Comparison of ENCODE assay signal across 8 cellular contexts in genomic region chr13:28531195-28531955, GRCh38. TPM values are rescaled to one million over a fixed set of nuclear protein-coding genes. Genes with fewer than 3 reads are reported as not detected.
DNase-seq lines count a peak whose midpoint lies in the region; ATAC-seq and TF ChIP-seq lines count a peak whose summit lies in the region.

No MANE protein-coding gene starts in this region.

- H3K27ac Mint-ChIP-seq in activated T-cell treated with anti-CD3 and anti-CD28 coated beads, Interleukin-2, amount 50 U/mL, for 72 hours, result no peak overlapping the region
- H3K27ac Mint-ChIP-seq in activated T-cell treated with anti-CD3 and anti-CD28 coated beads, Interleukin-2, amount 50 U/mL, for 24 hours, result no peak overlapping the region
- no peak overlapping the region for H3K27ac Mint-ChIP-seq in CD4-positive, alpha-beta memory T cell

- TF ChIP-seq CTCF in colonic mucosa (IDR thresholded peaks at IDR 0.05), result no peak
- TF ChIP-seq CTCF in right lobe of liver (IDR thresholded peaks at IDR 0.05), result no peak

- no peaks in the 10 kb centered on the region for H3K9me3 ChIP-seq in colonic mucosa
- H3K9me3 ChIP-seq in right lobe of liver, result no peaks in the 10 kb centered on the region
- no peaks in the 10 kb centered on the region for H3K9me3 ChIP-seq in CD4-positive, alpha-beta memory T cell (ENCODE audit: control insufficient read depth in 1 of 2, low read length in 2 of 2)

- H3K4me3 ChIP-seq in colonic mucosa (peak overlapping the region; percentile 22), right lobe of liver (peak overlapping the region in 2 of 3 donors; percentile 16 to 21)
- no peak overlapping the region for H3K4me3 ChIP-seq in CD4-positive, alpha-beta memory T cell (ENCODE audit: low read length in 2 of 2)

- no peak overlapping the region for H3K4me3 Mint-ChIP-seq in activated T-cell treated with anti-CD3 and anti-CD28 coated beads, Interleukin-2, amount 50 U/mL, for 72 hours
- no peak overlapping the region for H3K4me3 Mint-ChIP-seq in activated T-cell treated with anti-CD3 and anti-CD28 coated beads, Interleukin-2, amount 50 U/mL, for 24 hours
- no peak overlapping the region for H3K4me3 Mint-ChIP-seq in CD4-positive, alpha-beta memory T cell

- H3K27me3 Mint-ChIP-seq in activated T-cell treated with anti-CD3 and anti-CD28 coated beads, Interleukin-2, amount 50 U/mL, for 72 hours (ENCODE audit: low read depth), result peaks cover 45% of the 10 kb centered on the region
- H3K27me3 Mint-ChIP-seq in activated T-cell treated with anti-CD3 and anti-CD28 coated beads, Interleukin-2, amount 50 U/mL, for 24 hours, result peaks cover 52% of the 10 kb centered on the region
- H3K27me3 Mint-ChIP-seq in CD4-positive, alpha-beta memory T cell, result peaks cover 28 to 35% of the 10 kb centered on the region in 2 donors

- H3K27ac ChIP-seq in colonic mucosa (no peak overlapping the region), right lobe of liver (peak overlapping the region in 2 of 3 donors; percentile 2 to 56)
- no peak overlapping the region for H3K27ac ChIP-seq in CD4-positive, alpha-beta memory T cell (ENCODE audit: low read depth, low read length)

- WGBS in right lobe of liver (ENCODE audit: insufficient coverage, low coverage, low lambda C conversion rate, missing lambda C conversion rate), result 8% methylated on average over 25 of the region's 34 CpGs

- no peaks in the 10 kb centered on the region for H3K4me1 ChIP-seq in colonic mucosa
- peaks cover 0 to 4% (median 0%) of the 10 kb centered on the region in 4 donors for H3K4me1 ChIP-seq in right lobe of liver
- peaks cover 13% of the 10 kb centered on the region for H3K4me1 ChIP-seq in CD4-positive, alpha-beta memory T cell (ENCODE audit: insufficient read depth, low read length)

- intact Hi-C loops in colonic mucosa (cut with DNase I) (no loop called here), right lobe of liver (cut with DNase I) (no loop called here)
- intact Hi-C loops in CD4-positive, alpha-beta memory T cell (cut with micrococcal nuclease), result no loop called here

- TF ChIP-seq POLR2A in right lobe of liver (IDR thresholded peaks at IDR 0.05) (no peak), GM18505 (IDR thresholded peaks at IDR 0.05; ENCODE audit: borderline replicate concordance, extremely low read depth, insufficient read depth, insufficient read length) (no peak)

- peak; percentile 3 to 7 for ATAC-seq in activated T-cell treated with anti-CD3 and anti-CD28 coated beads, Interleukin-2, amount 50 U/mL, for 72 hours (replicated peaks in 1 of 2)
- ATAC-seq in right lobe of liver (peak; percentile 28 to 60 (median 40)), GM21390 (IDR thresholded peaks at IDR 0.05; ENCODE audit: unreplicated experiment) (no peak), GM18505 (IDR thresholded peaks at IDR 0.05; ENCODE audit: unreplicated experiment) (no peak), GM19463 (IDR thresholded peaks at IDR 0.05; ENCODE audit: unreplicated experiment) (no peak)

- H3K27me3 ChIP-seq in colonic mucosa (peaks cover 9% of the 10 kb centered on the region), right lobe of liver (peaks cover 0 to 4% of the 10 kb centered on the region in 2 donors)
- peaks cover 9% of the 10 kb centered on the region for H3K27me3 ChIP-seq in CD4-positive, alpha-beta memory T cell (ENCODE audit: insufficient read depth, low read length)

- CTCF ChIA-PET in CD4-positive, alpha-beta memory T cell (lab: Charles Lee; ENCODE audit: partially characterized antibody), result no interaction called here

- H3K36me3 ChIP-seq in colonic mucosa, result no peaks in the 10 kb centered on the region
- H3K36me3 ChIP-seq in right lobe of liver, result no peaks in the 10 kb centered on the region
- H3K36me3 ChIP-seq in CD4-positive, alpha-beta memory T cell (ENCODE audit: insufficient read depth, low read length), result no peaks in the 10 kb centered on the region

- peaks cover 9% of the 10 kb centered on the region for H3K4me1 Mint-ChIP-seq in activated T-cell treated with anti-CD3 and anti-CD28 coated beads, Interleukin-2, amount 50 U/mL, for 72 hours (ENCODE audit: low read depth)
- H3K4me1 Mint-ChIP-seq in activated T-cell treated with anti-CD3 and anti-CD28 coated beads, Interleukin-2, amount 50 U/mL, for 24 hours (ENCODE audit: low read depth), result peaks cover 15% of the 10 kb centered on the region
- peaks cover 0 to 6% (median 0%) of the 10 kb centered on the region in 4 donors for H3K4me1 Mint-ChIP-seq in CD4-positive, alpha-beta memory T cell

- POLR2A ChIA-PET in CD4-positive, alpha-beta memory T cell (lab: Charles Lee; ENCODE audit: partially characterized antibody), result no interaction called here

- H3K36me3 Mint-ChIP-seq in activated T-cell treated with anti-CD3 and anti-CD28 coated beads, Interleukin-2, amount 50 U/mL, for 72 hours (ENCODE audit: insufficient read depth in 2 of 2), result no peaks in the 10 kb centered on the region
- H3K36me3 Mint-ChIP-seq in activated T-cell treated with anti-CD3 and anti-CD28 coated beads, Interleukin-2, amount 50 U/mL, for 24 hours (ENCODE audit: low read depth), result no peaks in the 10 kb centered on the region
- no peaks in the 10 kb centered on the region for H3K36me3 Mint-ChIP-seq in CD4-positive, alpha-beta memory T cell

- DNase-seq in activated T-cell treated with anti-CD3 and anti-CD28 coated beads, Interleukin-2, amount 50 U/mL, for 72 hours, result no peak
- no peak for DNase-seq in activated T-cell treated with anti-CD3 and anti-CD28 coated beads, Interleukin-2, amount 50 U/mL, for 24 hours
- DNase-seq in colonic mucosa, result peak; percentile 33
- peak; percentile 49 to 60 (median 59) for DNase-seq in right lobe of liver
- DNase-seq in CD4-positive, alpha-beta memory T cell, result no peak

- no peak overlapping the region for H3K9ac ChIP-seq in colonic mucosa (ENCODE audit: low read depth in 2 of 2, low read length in 2 of 2)

- H3K9me3 Mint-ChIP-seq in activated T-cell treated with anti-CD3 and anti-CD28 coated beads, Interleukin-2, amount 50 U/mL, for 72 hours, result no peaks in the 10 kb centered on the region
- no peaks in the 10 kb centered on the region for H3K9me3 Mint-ChIP-seq in activated T-cell treated with anti-CD3 and anti-CD28 coated beads, Interleukin-2, amount 50 U/mL, for 24 hours
- H3K9me3 Mint-ChIP-seq in CD4-positive, alpha-beta memory T cell, result no peaks in the 10 kb centered on the region

RNA-seq across cellular contexts. Expression of gene FLT1, which starts 36.4 kb away (rescaled TPM):
- total RNA-seq in activated T-cell treated with anti-CD3 and anti-CD28 coated beads, Interleukin-2, amount 50 U/mL, for 72 hours, result 10 to 100 TPM; 35.8 to 43.8 TPM
- total RNA-seq in colonic mucosa (10 to 100 TPM in 1 of 2 donors, 1 to 10 TPM in 1; 4.7 to 16.6 TPM), right lobe of liver (10 to 100 TPM; 10.6 to 66.4 (median 20.5) TPM)
- under 1 TPM; 0.25 to 0.26 TPM for total RNA-seq in CD4-positive, alpha-beta memory T cell
- under 1 TPM in 1 of 2 donors, not detected in 1; 0.15 TPM for polyA plus RNA-seq in CD4-positive, alpha-beta memory T cell

Comparison
In these comparisons a context has a peak if more than half of its experiments do, and no peak if none do; other contexts are left out.
1. ATAC-seq: peak in activated T-cell treated with anti-CD3 and anti-CD28 coated beads, Interleukin-2, amount 50 U/mL, for 72 hours (2 of 2) and right lobe of liver (4 of 4); none in GM21390 (single experiment), GM18505 (single experiment) and GM19463 (single experiment).
2. DNase-seq: peak in colonic mucosa (single experiment) and right lobe of liver (3 of 3); none in activated T-cell treated with anti-CD3 and anti-CD28 coated beads, Interleukin-2, amount 50 U/mL, for 72 hours (0 of 2), activated T-cell treated with anti-CD3 and anti-CD28 coated beads, Interleukin-2, amount 50 U/mL, for 24 hours (single experiment) and CD4-positive, alpha-beta memory T cell (0 of 5).
3. H3K27ac ChIP-seq: peak in right lobe of liver (2 of 3); none in colonic mucosa (single experiment) and CD4-positive, alpha-beta memory T cell (single experiment).
4. H3K4me3 ChIP-seq: peak in colonic mucosa (single experiment) and right lobe of liver (2 of 3); none in CD4-positive, alpha-beta memory T cell (0 of 2).
5. RNA of gene FLT1, which starts 36.4 kb away (total RNA-seq): 35.8 to 43.8 TPM in activated T-cell treated with anti-CD3 and anti-CD28 coated beads, Interleukin-2, amount 50 U/mL, for 72 hours, 10.6 to 66.4 TPM in right lobe of liver and 4.7 to 16.6 TPM in colonic mucosa; 0.25 to 0.26 TPM in CD4-positive, alpha-beta memory T cell; every median in the first group is over 4 times any median in the second.